ENCODE assay signal across 10 cellular contexts in the genomic region with DNA sequence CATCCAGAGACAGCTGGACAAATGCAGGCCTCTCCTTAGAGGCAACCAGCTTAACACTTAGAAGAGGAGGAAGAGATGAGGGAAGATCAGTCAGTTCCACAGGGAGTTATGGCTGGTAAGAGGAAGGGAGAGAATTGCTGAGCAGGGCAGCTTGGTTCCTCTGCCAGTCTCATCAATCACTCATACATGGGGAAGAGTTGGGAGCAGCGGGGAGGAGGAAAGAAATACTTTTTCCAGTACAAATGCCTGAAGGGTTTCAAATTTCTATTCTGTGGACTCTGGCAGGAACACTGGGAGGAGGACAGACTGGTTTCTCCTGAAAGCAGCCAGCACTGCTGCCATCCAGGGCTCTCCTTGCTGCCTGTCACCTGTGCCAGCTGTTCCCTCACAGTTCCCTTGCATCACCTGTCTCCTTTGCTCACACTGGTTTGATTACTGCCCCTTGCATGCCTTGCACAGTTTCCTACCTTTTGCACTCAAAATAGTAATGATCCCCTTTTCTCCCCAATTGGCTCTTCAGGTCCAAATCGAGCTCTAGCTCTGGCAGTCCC. TPM values are rescaled to one million over a fixed set of nuclear protein-coding genes. Genes with fewer than 3 reads are reported as not detected.
DNase-seq lines count a peak whose midpoint lies in the region; FAIRE-seq and TF ChIP-seq lines count a peak whose summit lies in the region.
"Had no signal": no experiment of that assay in that cellular context is flagged by ENCODE, and none has a peak within 500 bp of the region (broad histone marks: within the 10 kb centered on the region; RNA-seq: fewer than 3 reads in every experiment).

No MANE protein-coding gene starts in this region.

- 73 to 74% methylated on average over 2 of the region's 2 CpGs for WGBS in tibial nerve, 2 donors
- 84% methylated on average over 2 of the region's 2 CpGs for WGBS in smooth muscle cell (ENCODE audit: low lambda C conversion rate)

- no peaks in the 10 kb centered on the region for H3K79me2 ChIP-seq in fibroblast of lung (ENCODE audit: control insufficient read depth, insufficient read depth, low read length)
- H3K79me2 ChIP-seq in smooth muscle cell (ENCODE audit: low read depth) = no peaks in the 10 kb centered on the region

- FAIRE-seq in HTR-8/SVneo (lab: Jason Lieb, UNC) = peak; percentile 84

- H3F3A ChIP-seq in smooth muscle cell (ENCODE audit: low read depth) = no peaks in the 10 kb centered on the region

- peaks cover 7% of the 10 kb centered on the region for H3K4me1 ChIP-seq in fibroblast of lung (ENCODE audit: control insufficient read depth, extremely low read depth, insufficient read depth, low read length)
- H3K4me1 ChIP-seq in skeletal muscle satellite cell (ENCODE audit: control insufficient read depth, insufficient read depth, low read length) = peaks cover 32% of the 10 kb centered on the region
- H3K4me1 ChIP-seq in tibial nerve = no peaks in the 10 kb centered on the region
- H3K4me1 ChIP-seq in smooth muscle cell (ENCODE audit: low read depth) = peaks cover 5% of the 10 kb centered on the region

- TF ChIP-seq EP300 in tibial nerve (IDR thresholded peaks at IDR 0.05) = no peak

- no peaks in the 10 kb centered on the region for H4K20me1 ChIP-seq in fibroblast of lung (ENCODE audit: control insufficient read depth, extremely low read depth, insufficient read depth, low read length)
- H4K20me1 ChIP-seq in smooth muscle cell (ENCODE audit: low read depth) = no peaks in the 10 kb centered on the region

- H3K4me3 ChIP-seq in fibroblast of lung (replicated peaks in 1 of 4; ENCODE audit: control extremely low read depth in 1 of 4, insufficient read depth in 1 of 4, low read depth in 3 of 4, low read length in 4 of 4) = no peak overlapping the region
- no peak overlapping the region for H3K4me3 ChIP-seq in skeletal muscle satellite cell (ENCODE audit: low read length)
- H3K4me3 ChIP-seq in tibial nerve = no peak overlapping the region
- H3K4me3 ChIP-seq in smooth muscle cell = no peak overlapping the region

- no peak for TF ChIP-seq CTCF in fibroblast of lung (conservative IDR thresholded peaks at IDR 0.05 in 1 of 2, IDR thresholded peaks at IDR 0.05 in 1 of 2; ENCODE audit: low read depth in 1 of 2, low read length in 2 of 2)
- no peak for TF ChIP-seq CTCF in tibial nerve (IDR thresholded peaks at IDR 0.05)
- TF ChIP-seq CTCF in smooth muscle cell (IDR thresholded peaks at IDR 0.05; ENCODE audit: borderline replicate concordance, insufficient read depth, poor library complexity, severe bottlenecking) = no peak

- no peak overlapping the region for H3K4me2 ChIP-seq in fibroblast of lung (ENCODE audit: extremely low read depth, insufficient read depth, low read length)
- H3K4me2 ChIP-seq in skeletal muscle satellite cell (ENCODE audit: low read length) = no peak overlapping the region
- no peak overlapping the region for H3K4me2 ChIP-seq in smooth muscle cell

- no peak for DNase-seq in HTR-8/SVneo (ENCODE audit: insufficient read length, low spot score)
- peak; percentile 12 for DNase-seq in NCI-H748 treated with DMSO at 0.1 percent for 48 hours (lab: John Stamatoyannopoulos, UW)
- peak; percentile 42 to 62 for DNase-seq in fibroblast of lung (ENCODE audit: low read depth in 2 of 2)
- no peak for DNase-seq in stimulated activated CD4-positive, alpha-beta T cell treated with anti-CD3 and anti-CD28 coated beads, Interleukin-4, amount 100 ng/mL, for 4 hours
- no peak for DNase-seq in tibial nerve (ENCODE audit: low spot score in 2 of 2)
- no peak for DNase-seq in 8988T
- DNase-seq in smooth muscle cell (lab: John Stamatoyannopoulos, UW; ENCODE audit: unreplicated experiment) = no peak
- DNase-seq: NK-92 treated with Interleukin-12 subunit alpha and Interleukin-12 subunit beta, amount 100 ng/mL, for 24 hours; stimulated activated CD4-positive, alpha-beta T cell treated with anti-CD3 and anti-CD28 coated beads, Interleukin-2, amount 100 ng/mL, for 24 hours had no signal

- H3K36me3 ChIP-seq in fibroblast of lung (ENCODE audit: control insufficient read depth, insufficient read depth, low read length) = no peaks in the 10 kb centered on the region
- H3K36me3 ChIP-seq in skeletal muscle satellite cell (ENCODE audit: insufficient read depth, low read length) = no peaks in the 10 kb centered on the region
- H3K36me3 ChIP-seq in tibial nerve = no peaks in the 10 kb centered on the region
- no peaks in the 10 kb centered on the region for H3K36me3 ChIP-seq in smooth muscle cell (ENCODE audit: low read depth)

- H3K9me3 ChIP-seq in fibroblast of lung (ENCODE audit: control insufficient read depth, insufficient read depth, low read depth, low read length) (no peaks in the 10 kb centered on the region), skeletal muscle satellite cell (replicated peaks; ENCODE audit: low read length) (no peaks in the 10 kb centered on the region), tibial nerve (peaks cover 0 to 5% (median 0%) of the 10 kb centered on the region in 4 donors), smooth muscle cell (replicated peaks; ENCODE audit: low read depth) (no peaks in the 10 kb centered on the region)

- H3K27me3 ChIP-seq in fibroblast of lung (ENCODE audit: control insufficient read depth, insufficient read depth, low read length) = no peaks in the 10 kb centered on the region
- no peaks in the 10 kb centered on the region for H3K27me3 ChIP-seq in skeletal muscle satellite cell (ENCODE audit: control insufficient read depth, insufficient read depth, low read length)
- H3K27me3 ChIP-seq in tibial nerve = no peaks in the 10 kb centered on the region
- no peaks in the 10 kb centered on the region for H3K27me3 ChIP-seq in smooth muscle cell (ENCODE audit: low read depth)

- TF ChIP-seq POLR2A in tibial nerve (IDR thresholded peaks at IDR 0.05) = no peak

- no peak overlapping the region for H2AFZ ChIP-seq in fibroblast of lung (ENCODE audit: low read length)
- no peak overlapping the region for H2AFZ ChIP-seq in smooth muscle cell (ENCODE audit: low read depth)

- H3K9ac ChIP-seq in fibroblast of lung (ENCODE audit: insufficient read depth, low read length) (no peak overlapping the region), skeletal muscle satellite cell (ENCODE audit: low read depth, low read length) (peak overlapping the region; percentile 32), smooth muscle cell (ENCODE audit: low read depth) (no peak overlapping the region)

- H3K27ac ChIP-seq in fibroblast of lung (ENCODE audit: insufficient read depth, low read length) (no peak overlapping the region), tibial nerve (no peak overlapping the region), smooth muscle cell (ENCODE audit: low read depth) (no peak overlapping the region)

RNA-seq across cellular contexts. Expression of gene PGRMC2, which starts 59.5 kb away (rescaled TPM):
- total RNA-seq in fibroblast of lung = 22.1 and 30.4 TPM in 2 replicates
- 35.8 and 95.6 TPM in 2 replicates for polyA plus RNA-seq in fibroblast of lung
- polyA plus RNA-seq in fibroblast of lung (2012) = 76.8 and 184 TPM in 2 replicates
- polyA minus RNA-seq in fibroblast of lung (ENCODE audit: low replicate concordance) = 1.1 and 6.2 TPM in 2 replicates
- total RNA-seq in skeletal muscle satellite cell (2012; rRNA removed) = 18.1 and 18.5 TPM in 2 replicates
- total RNA-seq in tibial nerve = 10 to 100 TPM; 21.8 to 45.9 (median 29.0) TPM
- total RNA-seq in smooth muscle cell = 56.7 and 60.1 TPM in 2 replicates
- polyA plus RNA-seq in smooth muscle cell = 52.1 and 63.1 TPM in 2 replicates

Comparison
In these comparisons a context has a peak if more than half of its experiments do, and no peak if none do; other contexts are left out.
1. DNase-seq: peak in NCI-H748 treated with DMSO at 0.1 percent for 48 hours (single experiment) and fibroblast of lung (2 of 2); none in HTR-8/SVneo (single experiment), stimulated activated CD4-positive, alpha-beta T cell treated with anti-CD3 and anti-CD28 coated beads, Interleukin-4, amount 100 ng/mL, for 4 hours (0 of 2), tibial nerve (0 of 2), 8988T (single experiment) and smooth muscle cell (single experiment).